Comparison of ENCODE assay signal across 1 cellular context in genomic region chr7:28956608-28957063, GRCh38.
A peak's percentile ranks its signal among the peaks of the same experiment; 100 is the strongest.
TF ChIP-seq lines count a peak whose summit lies in the region.

No MANE protein-coding gene starts in this region.

TF ChIP-seq in HepG2, 621 proteins besides CTCF, POLR2A, EP300 and RAD21 (continued from another document and continues in another):
- no peak for TF ChIP-seq ZBTB34 (CRISPR knock-in tag; IDR thresholded peaks at IDR 0.05)
- peak; percentile 31; the same call in 1 of the 2 replicates for TF ChIP-seq ATF2 (CRISPR knock-in tag; IDR thresholded peaks at IDR 0.05)
- peak; percentile 15 for TF ChIP-seq TAF15 (IDR thresholded peaks at IDR 0.05; ENCODE audit: low read depth, low read length, poor library complexity, severe bottlenecking)
- TF ChIP-seq HNRNPLL (IDR thresholded peaks at IDR 0.05; ENCODE audit: low read depth, low read length, poor library complexity, severe bottlenecking), result no peak
- 0 out of 2 replicates have a peak, but pooled peaks have one; percentile 38 for TF ChIP-seq ZSCAN21 (CRISPR knock-in tag; IDR thresholded peaks at IDR 0.05; ENCODE audit: borderline replicate concordance)
- no peak for TF ChIP-seq ZNF512B (CRISPR knock-in tag; IDR thresholded peaks at IDR 0.05; ENCODE audit: borderline replicate concordance)
- no peak for TF ChIP-seq CERS6 (CRISPR knock-in tag; IDR thresholded peaks at IDR 0.05)
- no peak for TF ChIP-seq ZC3H4 (CRISPR knock-in tag; IDR thresholded peaks at IDR 0.05; ENCODE audit: borderline replicate concordance)
- TF ChIP-seq SAP130 (CRISPR knock-in tag; IDR thresholded peaks at IDR 0.05; ENCODE audit: low read depth), result no peak
- 0 out of 2 replicates have a peak, but pooled peaks have one; percentile 10 for TF ChIP-seq MAZ (IDR thresholded peaks at IDR 0.05; ENCODE audit: borderline replicate concordance, low read depth, low read length)
- TF ChIP-seq MAZ (CRISPR knock-in tag; IDR thresholded peaks at IDR 0.05; ENCODE audit: low read depth), result no peak
- no peak for TF ChIP-seq ZNF318 (CRISPR knock-in tag; IDR thresholded peaks at IDR 0.05)
- no peak for TF ChIP-seq PLSCR1 (CRISPR knock-in tag; IDR thresholded peaks at IDR 0.05; ENCODE audit: borderline replicate concordance)
- no peak for TF ChIP-seq ETS1 (CRISPR knock-in tag; IDR thresholded peaks at IDR 0.05)
- no peak for TF ChIP-seq ZNF562 (CRISPR knock-in tag; IDR thresholded peaks at IDR 0.05; ENCODE audit: borderline replicate concordance)
- TF ChIP-seq STAG1 (CRISPR knock-in tag; IDR thresholded peaks at IDR 0.05), result peak; percentile 74
- TF ChIP-seq NFKBIZ (CRISPR knock-in tag; IDR thresholded peaks at IDR 0.05), result no peak
- no peak for TF ChIP-seq ZNF282 (IDR thresholded peaks at IDR 0.05; ENCODE audit: partially characterized antibody)
- no peak for TF ChIP-seq SMAD1 (CRISPR knock-in tag; IDR thresholded peaks at IDR 0.05; ENCODE audit: borderline replicate concordance, low read depth)
- no peak for TF ChIP-seq MBD4 (IDR thresholded peaks at IDR 0.05; ENCODE audit: borderline replicate concordance, low read length)
- no peak for TF ChIP-seq ZBTB37 (CRISPR knock-in tag; IDR thresholded peaks at IDR 0.05)
- no peak for TF ChIP-seq ZNF296 (CRISPR knock-in tag; conservative IDR thresholded peaks at IDR 0.05)
- no peak for TF ChIP-seq PAWR (CRISPR knock-in tag; IDR thresholded peaks at IDR 0.05; ENCODE audit: borderline replicate concordance)
- TF ChIP-seq ZNF33A (CRISPR knock-in tag; IDR thresholded peaks at IDR 0.05; ENCODE audit: borderline replicate concordance), result no peak
- 0 out of 2 replicates have a peak, but pooled peaks have one; percentile 0 for TF ChIP-seq HCFC1 (IDR thresholded peaks at IDR 0.05; ENCODE audit: low read depth, low read length)
- TF ChIP-seq TRAFD1 (CRISPR knock-in tag; IDR thresholded peaks at IDR 0.05; ENCODE audit: borderline replicate concordance), result no peak
- no peak for TF ChIP-seq RFXAP (CRISPR knock-in tag; IDR thresholded peaks at IDR 0.05; ENCODE audit: borderline replicate concordance)
- TF ChIP-seq YY1 (IDR thresholded peaks at IDR 0.05; ENCODE audit: insufficient read depth, insufficient replicate concordance, low read depth, low read length), result peak; percentile 72
- TF ChIP-seq AHR (CRISPR knock-in tag; IDR thresholded peaks at IDR 0.05), result no peak
- no peak for TF ChIP-seq ZNF414 (CRISPR knock-in tag; IDR thresholded peaks at IDR 0.05)
- no peak for TF ChIP-seq ZNF589 (CRISPR knock-in tag; conservative IDR thresholded peaks at IDR 0.05)
- TF ChIP-seq PHF20 (CRISPR knock-in tag; IDR thresholded peaks at IDR 0.05), result 0 out of 2 replicates have a peak, but pooled peaks have one; percentile 14
- peak; percentile 13; the same call in 1 of the 2 replicates for TF ChIP-seq IKZF5 (CRISPR knock-in tag; IDR thresholded peaks at IDR 0.05)
- TF ChIP-seq ZNF354B (CRISPR knock-in tag; IDR thresholded peaks at IDR 0.05), result no peak
- TF ChIP-seq ZNF841 (CRISPR knock-in tag; IDR thresholded peaks at IDR 0.05; ENCODE audit: borderline replicate concordance), result no peak
